Comparison of ENCODE assay signal across 1 cellular context in the genomic region with DNA sequence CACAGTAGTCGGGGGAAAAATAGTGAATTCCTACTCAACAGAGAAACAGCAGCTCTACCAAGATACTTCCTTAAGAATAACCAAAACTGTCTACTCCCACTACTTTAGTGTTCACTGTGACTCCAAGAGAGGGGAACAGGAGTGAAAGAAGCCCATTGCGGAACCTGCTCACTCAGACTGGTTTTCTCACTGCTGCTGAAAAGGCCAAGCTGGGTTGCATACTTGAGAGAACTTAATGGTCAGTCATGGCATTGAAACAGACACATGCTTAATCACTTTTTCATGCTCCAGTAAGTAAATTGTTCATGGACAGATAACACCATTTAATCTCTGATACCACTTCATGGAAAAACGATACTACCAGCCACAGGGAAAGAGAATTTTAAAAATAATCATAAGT.
TF ChIP-seq lines count a peak whose summit lies in the region.

No MANE protein-coding gene starts in this region.

TF ChIP-seq in H1, 55 proteins besides CTCF, POLR2A, EP300 and RAD21:
- TF ChIP-seq, protein P1, sequence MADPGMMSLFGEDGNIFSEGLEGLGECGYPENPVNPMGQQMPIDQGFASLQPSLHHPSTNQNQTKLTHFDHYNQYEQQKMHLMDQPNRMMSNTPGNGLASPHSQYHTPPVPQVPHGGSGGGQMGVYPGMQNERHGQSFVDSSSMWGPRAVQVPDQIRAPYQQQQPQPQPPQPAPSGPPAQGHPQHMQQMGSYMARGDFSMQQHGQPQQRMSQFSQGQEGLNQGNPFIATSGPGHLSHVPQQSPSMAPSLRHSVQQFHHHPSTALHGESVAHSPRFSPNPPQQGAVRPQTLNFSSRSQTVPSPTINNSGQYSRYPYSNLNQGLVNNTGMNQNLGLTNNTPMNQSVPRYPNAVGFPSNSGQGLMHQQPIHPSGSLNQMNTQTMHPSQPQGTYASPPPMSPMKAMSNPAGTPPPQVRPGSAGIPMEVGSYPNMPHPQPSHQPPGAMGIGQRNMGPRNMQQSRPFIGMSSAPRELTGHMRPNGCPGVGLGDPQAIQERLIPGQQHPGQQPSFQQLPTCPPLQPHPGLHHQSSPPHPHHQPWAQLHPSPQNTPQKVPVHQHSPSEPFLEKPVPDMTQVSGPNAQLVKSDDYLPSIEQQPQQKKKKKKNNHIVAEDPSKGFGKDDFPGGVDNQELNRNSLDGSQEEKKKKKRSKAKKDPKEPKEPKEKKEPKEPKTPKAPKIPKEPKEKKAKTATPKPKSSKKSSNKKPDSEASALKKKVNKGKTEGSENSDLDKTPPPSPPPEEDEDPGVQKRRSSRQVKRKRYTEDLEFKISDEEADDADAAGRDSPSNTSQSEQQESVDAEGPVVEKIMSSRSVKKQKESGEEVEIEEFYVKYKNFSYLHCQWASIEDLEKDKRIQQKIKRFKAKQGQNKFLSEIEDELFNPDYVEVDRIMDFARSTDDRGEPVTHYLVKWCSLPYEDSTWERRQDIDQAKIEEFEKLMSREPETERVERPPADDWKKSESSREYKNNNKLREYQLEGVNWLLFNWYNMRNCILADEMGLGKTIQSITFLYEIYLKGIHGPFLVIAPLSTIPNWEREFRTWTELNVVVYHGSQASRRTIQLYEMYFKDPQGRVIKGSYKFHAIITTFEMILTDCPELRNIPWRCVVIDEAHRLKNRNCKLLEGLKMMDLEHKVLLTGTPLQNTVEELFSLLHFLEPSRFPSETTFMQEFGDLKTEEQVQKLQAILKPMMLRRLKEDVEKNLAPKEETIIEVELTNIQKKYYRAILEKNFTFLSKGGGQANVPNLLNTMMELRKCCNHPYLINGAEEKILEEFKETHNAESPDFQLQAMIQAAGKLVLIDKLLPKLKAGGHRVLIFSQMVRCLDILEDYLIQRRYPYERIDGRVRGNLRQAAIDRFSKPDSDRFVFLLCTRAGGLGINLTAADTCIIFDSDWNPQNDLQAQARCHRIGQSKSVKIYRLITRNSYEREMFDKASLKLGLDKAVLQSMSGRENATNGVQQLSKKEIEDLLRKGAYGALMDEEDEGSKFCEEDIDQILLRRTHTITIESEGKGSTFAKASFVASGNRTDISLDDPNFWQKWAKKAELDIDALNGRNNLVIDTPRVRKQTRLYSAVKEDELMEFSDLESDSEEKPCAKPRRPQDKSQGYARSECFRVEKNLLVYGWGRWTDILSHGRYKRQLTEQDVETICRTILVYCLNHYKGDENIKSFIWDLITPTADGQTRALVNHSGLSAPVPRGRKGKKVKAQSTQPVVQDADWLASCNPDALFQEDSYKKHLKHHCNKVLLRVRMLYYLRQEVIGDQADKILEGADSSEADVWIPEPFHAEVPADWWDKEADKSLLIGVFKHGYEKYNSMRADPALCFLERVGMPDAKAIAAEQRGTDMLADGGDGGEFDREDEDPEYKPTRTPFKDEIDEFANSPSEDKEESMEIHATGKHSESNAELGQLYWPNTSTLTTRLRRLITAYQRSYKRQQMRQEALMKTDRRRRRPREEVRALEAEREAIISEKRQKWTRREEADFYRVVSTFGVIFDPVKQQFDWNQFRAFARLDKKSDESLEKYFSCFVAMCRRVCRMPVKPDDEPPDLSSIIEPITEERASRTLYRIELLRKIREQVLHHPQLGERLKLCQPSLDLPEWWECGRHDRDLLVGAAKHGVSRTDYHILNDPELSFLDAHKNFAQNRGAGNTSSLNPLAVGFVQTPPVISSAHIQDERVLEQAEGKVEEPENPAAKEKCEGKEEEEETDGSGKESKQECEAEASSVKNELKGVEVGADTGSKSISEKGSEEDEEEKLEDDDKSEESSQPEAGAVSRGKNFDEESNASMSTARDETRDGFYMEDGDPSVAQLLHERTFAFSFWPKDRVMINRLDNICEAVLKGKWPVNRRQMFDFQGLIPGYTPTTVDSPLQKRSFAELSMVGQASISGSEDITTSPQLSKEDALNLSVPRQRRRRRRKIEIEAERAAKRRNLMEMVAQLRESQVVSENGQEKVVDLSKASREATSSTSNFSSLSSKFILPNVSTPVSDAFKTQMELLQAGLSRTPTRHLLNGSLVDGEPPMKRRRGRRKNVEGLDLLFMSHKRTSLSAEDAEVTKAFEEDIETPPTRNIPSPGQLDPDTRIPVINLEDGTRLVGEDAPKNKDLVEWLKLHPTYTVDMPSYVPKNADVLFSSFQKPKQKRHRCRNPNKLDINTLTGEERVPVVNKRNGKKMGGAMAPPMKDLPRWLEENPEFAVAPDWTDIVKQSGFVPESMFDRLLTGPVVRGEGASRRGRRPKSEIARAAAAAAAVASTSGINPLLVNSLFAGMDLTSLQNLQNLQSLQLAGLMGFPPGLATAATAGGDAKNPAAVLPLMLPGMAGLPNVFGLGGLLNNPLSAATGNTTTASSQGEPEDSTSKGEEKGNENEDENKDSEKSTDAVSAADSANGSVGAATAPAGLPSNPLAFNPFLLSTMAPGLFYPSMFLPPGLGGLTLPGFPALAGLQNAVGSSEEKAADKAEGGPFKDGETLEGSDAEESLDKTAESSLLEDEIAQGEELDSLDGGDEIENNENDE (IDR thresholded peaks at IDR 0.05; ENCODE audit: insufficient replicate concordance, low read length) = no peak
- TF ChIP-seq RNF2 (IDR thresholded peaks at IDR 0.05; ENCODE audit: borderline replicate concordance, low read depth, low read length, missing control alignments, poor library complexity, severe bottlenecking) (no peak), ZNF274 (IDR thresholded peaks at IDR 0.05; ENCODE audit: borderline replicate concordance, extremely low read depth, low read length) (no peak), BCL11A (IDR thresholded peaks at IDR 0.05; ENCODE audit: low read depth in 2 of 2, low read length in 2 of 2) (no peak)
TF ChIP-seq in H1: peak in this region for 0.
